Comparison of ENCODE assay signal across 1 cellular context in the genomic region with DNA sequence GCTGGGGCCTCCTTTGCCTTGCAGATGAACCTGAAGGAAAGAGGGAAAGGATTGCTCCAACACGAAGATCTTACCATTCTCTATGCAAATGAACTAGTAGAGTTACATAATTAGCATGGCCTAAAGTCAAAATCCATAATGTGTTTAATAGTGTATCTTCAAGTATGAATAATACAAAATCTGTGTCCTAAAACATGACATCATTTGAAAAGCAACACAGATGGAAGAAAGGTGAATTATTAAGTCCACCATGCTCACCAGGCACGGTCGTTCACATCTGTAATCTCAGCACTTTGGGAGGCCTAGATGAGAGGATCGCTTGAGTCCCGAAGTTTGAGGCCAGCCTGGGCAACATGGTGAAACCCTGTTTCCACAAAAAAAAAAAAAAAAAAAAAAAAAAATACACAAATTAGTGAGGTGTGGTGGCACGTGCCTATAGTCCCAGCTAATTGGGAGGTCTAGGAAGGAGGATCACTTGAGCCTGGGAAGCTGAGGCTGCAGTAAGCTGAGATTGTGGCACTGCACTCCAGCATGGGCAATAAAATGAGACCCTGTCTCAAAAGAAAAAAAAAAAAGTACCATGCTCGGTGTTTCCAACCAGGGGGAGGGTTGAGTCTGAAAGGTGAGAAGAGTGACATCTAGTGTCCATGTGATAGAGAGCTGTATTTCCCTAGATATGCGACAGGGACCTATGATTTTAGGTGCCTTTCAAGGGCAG.
TF ChIP-seq lines count a peak whose summit lies in the region.

No MANE protein-coding gene starts in this region.

TF ChIP-seq in HEK293, 187 proteins besides CTCF, POLR2A, EP300 and RAD21 (continued from another document):
- TF ChIP-seq, protein P1, sequence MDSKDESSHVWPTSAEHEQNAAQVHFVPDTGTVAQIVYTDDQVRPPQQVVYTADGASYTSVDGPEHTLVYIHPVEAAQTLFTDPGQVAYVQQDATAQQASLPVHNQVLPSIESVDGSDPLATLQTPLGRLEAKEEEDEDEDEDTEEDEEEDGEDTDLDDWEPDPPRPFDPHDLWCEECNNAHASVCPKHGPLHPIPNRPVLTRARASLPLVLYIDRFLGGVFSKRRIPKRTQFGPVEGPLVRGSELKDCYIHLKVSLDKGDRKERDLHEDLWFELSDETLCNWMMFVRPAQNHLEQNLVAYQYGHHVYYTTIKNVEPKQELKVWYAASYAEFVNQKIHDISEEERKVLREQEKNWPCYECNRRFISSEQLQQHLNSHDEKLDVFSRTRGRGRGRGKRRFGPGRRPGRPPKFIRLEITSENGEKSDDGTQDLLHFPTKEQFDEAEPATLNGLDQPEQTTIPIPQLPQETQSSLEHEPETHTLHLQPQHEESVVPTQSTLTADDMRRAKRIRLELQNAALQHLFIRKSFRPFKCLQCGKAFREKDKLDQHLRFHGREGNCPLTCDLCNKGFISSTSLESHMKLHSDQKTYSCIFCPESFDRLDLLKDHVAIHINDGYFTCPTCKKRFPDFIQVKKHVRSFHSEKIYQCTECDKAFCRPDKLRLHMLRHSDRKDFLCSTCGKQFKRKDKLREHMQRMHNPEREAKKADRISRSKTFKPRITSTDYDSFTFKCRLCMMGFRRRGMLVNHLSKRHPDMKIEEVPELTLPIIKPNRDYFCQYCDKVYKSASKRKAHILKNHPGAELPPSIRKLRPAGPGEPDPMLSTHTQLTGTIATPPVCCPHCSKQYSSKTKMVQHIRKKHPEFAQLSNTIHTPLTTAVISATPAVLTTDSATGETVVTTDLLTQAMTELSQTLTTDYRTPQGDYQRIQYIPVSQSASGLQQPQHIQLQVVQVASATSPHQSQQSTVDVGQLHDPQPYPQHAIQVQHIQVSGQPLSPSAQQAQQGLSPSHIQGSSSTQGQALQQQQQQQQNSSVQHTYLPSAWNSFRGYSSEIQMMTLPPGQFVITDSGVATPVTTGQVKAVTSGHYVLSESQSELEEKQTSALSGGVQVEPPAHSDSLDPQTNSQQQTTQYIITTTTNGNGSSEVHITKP (tag by site-specific recombination; IDR thresholded peaks at IDR 0.05), result 0 out of 2 replicates have a peak, but pooled peaks have one; percentile 16
- TF ChIP-seq KLF9 (tag by site-specific recombination; IDR thresholded peaks at IDR 0.05; ENCODE audit: low read depth) (no peak), ZIC2 (tag by site-specific recombination; IDR thresholded peaks at IDR 0.05) (no peak), ZBTB21 (tag by site-specific recombination; IDR thresholded peaks at IDR 0.05) (no peak), ZNF140 (tag by site-specific recombination; IDR thresholded peaks at IDR 0.05) (no peak), ZNF654 (tag by site-specific recombination; IDR thresholded peaks at IDR 0.05; ENCODE audit: low read depth) (peak; percentile 97), ZNF311 (tag by site-specific recombination; IDR thresholded peaks at IDR 0.05; ENCODE audit: borderline replicate concordance) (no peak), ZNF473 (tag by site-specific recombination; IDR thresholded peaks at IDR 0.05) (no peak), ZNF548 (tag by site-specific recombination; IDR thresholded peaks at IDR 0.05) (no peak)
- TF ChIP-seq, protein P2, sequence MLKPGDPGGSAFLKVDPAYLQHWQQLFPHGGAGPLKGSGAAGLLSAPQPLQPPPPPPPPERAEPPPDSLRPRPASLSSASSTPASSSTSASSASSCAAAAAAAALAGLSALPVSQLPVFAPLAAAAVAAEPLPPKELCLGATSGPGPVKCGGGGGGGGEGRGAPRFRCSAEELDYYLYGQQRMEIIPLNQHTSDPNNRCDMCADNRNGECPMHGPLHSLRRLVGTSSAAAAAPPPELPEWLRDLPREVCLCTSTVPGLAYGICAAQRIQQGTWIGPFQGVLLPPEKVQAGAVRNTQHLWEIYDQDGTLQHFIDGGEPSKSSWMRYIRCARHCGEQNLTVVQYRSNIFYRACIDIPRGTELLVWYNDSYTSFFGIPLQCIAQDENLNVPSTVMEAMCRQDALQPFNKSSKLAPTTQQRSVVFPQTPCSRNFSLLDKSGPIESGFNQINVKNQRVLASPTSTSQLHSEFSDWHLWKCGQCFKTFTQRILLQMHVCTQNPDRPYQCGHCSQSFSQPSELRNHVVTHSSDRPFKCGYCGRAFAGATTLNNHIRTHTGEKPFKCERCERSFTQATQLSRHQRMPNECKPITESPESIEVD (tag by site-specific recombination; IDR thresholded peaks at IDR 0.05), result no peak
- TF ChIP-seq, protein P3, sequence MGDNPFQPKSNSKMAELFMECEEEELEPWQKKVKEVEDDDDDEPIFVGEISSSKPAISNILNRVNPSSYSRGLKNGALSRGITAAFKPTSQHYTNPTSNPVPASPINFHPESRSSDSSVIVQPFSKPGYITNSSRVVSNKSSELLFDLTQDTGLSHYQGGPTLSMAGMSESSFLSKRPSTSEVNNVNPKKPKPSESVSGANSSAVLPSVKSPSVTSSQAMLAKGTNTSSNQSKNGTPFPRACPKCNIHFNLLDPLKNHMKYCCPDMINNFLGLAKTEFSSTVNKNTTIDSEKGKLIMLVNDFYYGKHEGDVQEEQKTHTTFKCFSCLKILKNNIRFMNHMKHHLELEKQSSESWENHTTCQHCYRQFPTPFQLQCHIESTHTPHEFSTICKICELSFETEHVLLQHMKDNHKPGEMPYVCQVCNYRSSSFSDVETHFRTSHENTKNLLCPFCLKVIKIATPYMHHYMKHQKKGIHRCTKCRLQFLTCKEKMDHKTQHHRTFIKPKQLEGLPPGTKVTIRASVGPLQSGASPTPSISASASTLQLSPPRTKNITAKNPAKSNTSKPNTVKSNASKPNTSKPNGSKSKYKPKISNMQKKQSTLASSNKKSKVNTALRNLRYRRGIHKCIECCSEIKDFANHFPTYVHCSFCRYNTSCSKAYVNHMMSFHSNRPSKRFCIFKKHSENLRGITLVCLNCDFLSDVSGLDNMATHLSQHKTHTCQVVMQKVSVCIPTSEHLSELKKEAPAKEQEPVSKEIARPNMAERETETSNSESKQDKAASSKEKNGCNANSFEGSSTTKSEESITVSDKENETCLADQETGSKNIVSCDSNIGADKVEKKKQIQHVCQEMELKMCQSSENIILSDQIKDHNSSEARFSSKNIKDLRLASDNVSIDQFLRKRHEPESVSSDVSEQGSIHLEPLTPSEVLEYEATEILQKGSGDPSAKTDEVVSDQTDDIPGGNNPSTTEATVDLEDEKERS (tag by site-specific recombination; IDR thresholded peaks at IDR 0.05), result no peak
- TF ChIP-seq, protein P4, sequence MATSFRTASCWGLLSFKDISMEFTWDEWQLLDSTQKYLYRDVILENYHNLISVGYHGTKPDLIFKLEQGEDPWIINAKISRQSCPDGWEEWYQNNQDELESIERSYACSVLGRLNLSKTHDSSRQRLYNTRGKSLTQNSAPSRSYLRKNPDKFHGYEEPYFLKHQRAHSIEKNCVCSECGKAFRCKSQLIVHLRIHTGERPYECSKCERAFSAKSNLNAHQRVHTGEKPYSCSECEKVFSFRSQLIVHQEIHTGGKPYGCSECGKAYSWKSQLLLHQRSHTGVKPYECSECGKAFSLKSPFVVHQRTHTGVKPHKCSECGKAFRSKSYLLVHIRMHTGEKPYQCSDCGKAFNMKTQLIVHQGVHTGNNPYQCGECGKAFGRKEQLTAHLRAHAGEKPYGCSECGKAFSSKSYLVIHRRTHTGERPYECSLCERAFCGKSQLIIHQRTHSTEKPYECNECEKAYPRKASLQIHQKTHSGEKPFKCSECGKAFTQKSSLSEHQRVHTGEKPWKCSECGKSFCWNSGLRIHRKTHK (tag by site-specific recombination; IDR thresholded peaks at IDR 0.05), result no peak
- TF ChIP-seq, protein P5, sequence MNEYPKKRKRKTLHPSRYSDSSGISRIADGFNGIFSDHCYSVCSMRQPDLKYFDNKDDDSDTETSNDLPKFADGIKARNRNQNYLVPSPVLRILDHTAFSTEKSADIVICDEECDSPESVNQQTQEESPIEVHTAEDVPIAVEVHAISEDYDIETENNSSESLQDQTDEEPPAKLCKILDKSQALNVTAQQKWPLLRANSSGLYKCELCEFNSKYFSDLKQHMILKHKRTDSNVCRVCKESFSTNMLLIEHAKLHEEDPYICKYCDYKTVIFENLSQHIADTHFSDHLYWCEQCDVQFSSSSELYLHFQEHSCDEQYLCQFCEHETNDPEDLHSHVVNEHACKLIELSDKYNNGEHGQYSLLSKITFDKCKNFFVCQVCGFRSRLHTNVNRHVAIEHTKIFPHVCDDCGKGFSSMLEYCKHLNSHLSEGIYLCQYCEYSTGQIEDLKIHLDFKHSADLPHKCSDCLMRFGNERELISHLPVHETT (tag by site-specific recombination; IDR thresholded peaks at IDR 0.05), result 0 out of 2 replicates have a peak, but pooled peaks have one; percentile 39
- TF ChIP-seq, protein P6, sequence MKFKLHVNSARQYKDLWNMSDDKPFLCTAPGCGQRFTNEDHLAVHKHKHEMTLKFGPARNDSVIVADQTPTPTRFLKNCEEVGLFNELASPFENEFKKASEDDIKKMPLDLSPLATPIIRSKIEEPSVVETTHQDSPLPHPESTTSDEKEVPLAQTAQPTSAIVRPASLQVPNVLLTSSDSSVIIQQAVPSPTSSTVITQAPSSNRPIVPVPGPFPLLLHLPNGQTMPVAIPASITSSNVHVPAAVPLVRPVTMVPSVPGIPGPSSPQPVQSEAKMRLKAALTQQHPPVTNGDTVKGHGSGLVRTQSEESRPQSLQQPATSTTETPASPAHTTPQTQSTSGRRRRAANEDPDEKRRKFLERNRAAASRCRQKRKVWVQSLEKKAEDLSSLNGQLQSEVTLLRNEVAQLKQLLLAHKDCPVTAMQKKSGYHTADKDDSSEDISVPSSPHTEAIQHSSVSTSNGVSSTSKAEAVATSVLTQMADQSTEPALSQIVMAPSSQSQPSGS (tag by site-specific recombination; IDR thresholded peaks at IDR 0.05; ENCODE audit: low read depth), result peak; percentile 79
- TF ChIP-seq, protein P7, sequence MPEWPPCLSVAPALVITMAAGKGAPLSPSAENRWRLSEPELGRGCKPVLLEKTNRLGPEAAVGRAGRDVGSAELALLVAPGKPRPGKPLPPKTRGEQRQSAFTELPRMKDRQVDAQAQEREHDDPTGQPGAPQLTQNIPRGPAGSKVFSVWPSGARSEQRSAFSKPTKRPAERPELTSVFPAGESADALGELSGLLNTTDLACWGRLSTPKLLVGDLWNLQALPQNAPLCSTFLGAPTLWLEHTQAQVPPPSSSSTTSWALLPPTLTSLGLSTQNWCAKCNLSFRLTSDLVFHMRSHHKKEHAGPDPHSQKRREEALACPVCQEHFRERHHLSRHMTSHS (tag by site-specific recombination; IDR thresholded peaks at IDR 0.05), result no peak
- TF ChIP-seq, protein P8, sequence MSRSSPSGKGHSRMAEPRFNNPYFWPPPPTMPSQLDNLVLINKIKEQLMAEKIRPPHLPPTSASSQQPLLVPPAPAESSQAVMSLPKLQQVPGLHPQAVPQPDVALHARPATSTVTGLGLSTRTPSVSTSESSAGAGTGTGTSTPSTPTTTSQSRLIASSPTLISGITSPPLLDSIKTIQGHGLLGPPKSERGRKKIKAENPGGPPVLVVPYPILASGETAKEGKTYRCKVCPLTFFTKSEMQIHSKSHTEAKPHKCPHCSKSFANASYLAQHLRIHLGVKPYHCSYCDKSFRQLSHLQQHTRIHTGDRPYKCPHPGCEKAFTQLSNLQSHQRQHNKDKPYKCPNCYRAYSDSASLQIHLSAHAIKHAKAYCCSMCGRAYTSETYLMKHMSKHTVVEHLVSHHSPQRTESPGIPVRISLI (tag by site-specific recombination; IDR thresholded peaks at IDR 0.05), result peak; percentile 100
TF ChIP-seq in HEK293: peak in this region for 8.
